Comparison of ENCODE assay signal across 11 cellular contexts in the genomic region with DNA sequence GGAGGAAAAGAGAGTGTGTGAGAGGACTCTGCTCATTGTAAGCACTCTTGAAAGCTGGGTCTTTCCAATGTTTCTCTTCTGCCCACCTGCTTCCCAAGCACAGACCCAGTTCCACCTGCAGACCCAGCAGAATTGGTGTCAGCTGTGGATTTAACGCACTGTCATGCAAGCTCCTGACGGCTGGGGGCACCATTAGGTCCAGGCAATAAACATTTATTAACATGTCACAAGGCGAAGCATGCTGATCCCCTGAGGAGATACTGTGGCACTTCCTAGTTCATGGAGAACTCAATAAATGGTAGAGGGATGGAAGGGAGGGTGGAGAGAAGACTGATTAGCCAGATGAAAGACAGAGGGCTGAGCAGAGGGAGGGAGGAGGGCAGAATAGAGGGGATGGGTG.
DNase-seq lines count a peak whose midpoint lies in the region; ATAC-seq and TF ChIP-seq lines count a peak whose summit lies in the region.
"Had no signal": no experiment of that assay in that cellular context is flagged by ENCODE, and none has a peak within 500 bp of the region (broad histone marks: within the 10 kb centered on the region; RNA-seq: fewer than 3 reads in every experiment).

No MANE protein-coding gene starts in this region.

- no peaks in the 10 kb centered on the region for H3K36me3 ChIP-seq in tibial artery

- no peak overlapping the region for H3K27ac ChIP-seq in tibial artery

- no peak overlapping the region for H3K4me3 ChIP-seq in tibial artery

- peaks cover 9% of the 10 kb centered on the region for H3K27me3 Mint-ChIP-seq in activated CD4-positive, alpha-beta T cell treated with anti-CD3 and anti-CD28 coated beads, Interleukin-2, amount 10 ng/mL, durations not matched to agents 7 days and 5 days

- H3K27ac Mint-ChIP-seq in activated CD4-positive, alpha-beta T cell treated with anti-CD3 and anti-CD28 coated beads, Interleukin-2, amount 10 ng/mL, durations not matched to agents 7 days and 5 days, result no peak overlapping the region
- H3K27ac Mint-ChIP-seq: immature natural killer cell had no signal

- no peak for TF ChIP-seq CTCF in tibial artery (IDR thresholded peaks at IDR 0.05)

- DNase-seq in COLO829 (ENCODE audit: low spot score) (peak; percentile 12), HEK293T (ENCODE audit: extremely low spot score) (peak; percentile 47), iris pigment epithelial cell (ENCODE audit: low read depth) (peak; percentile 33), tibial artery (no peak), NK-92 (lab: John Stamatoyannopoulos, UW; ENCODE audit: unreplicated experiment) (no peak), HK-2 (ENCODE audit: unreplicated experiment) (no peak)
- DNase-seq in activated CD4-positive, alpha-beta T cell treated with anti-CD3 and anti-CD28 coated beads, Interleukin-2, amount 10 ng/mL, durations not matched to agents 7 days and 5 days, result peak; percentile 27
- DNase-seq: activated naive CD8-positive, alpha-beta T cell treated with anti-CD3 and anti-CD28 coated beads, Interleukin-2, amount 10 ng/mL, durations not matched to agents 7 days and 5 days; immature natural killer cell; RPMI8226 had no signal

- intact Hi-C loops in tibial artery (cut with DNase I; ENCODE audit: low total_unique reads), result no loop called here

- no peaks in the 10 kb centered on the region for H3K9me3 Mint-ChIP-seq in activated CD4-positive, alpha-beta T cell treated with anti-CD3 and anti-CD28 coated beads, Interleukin-2, amount 10 ng/mL, durations not matched to agents 7 days and 5 days

- no peak overlapping the region for H3K4me3 Mint-ChIP-seq in activated CD4-positive, alpha-beta T cell treated with anti-CD3 and anti-CD28 coated beads, Interleukin-2, amount 10 ng/mL, durations not matched to agents 7 days and 5 days
- H3K4me3 Mint-ChIP-seq: activated naive CD8-positive, alpha-beta T cell treated with anti-CD3 and anti-CD28 coated beads, Interleukin-2, amount 10 ng/mL, durations not matched to agents 7 days and 5 days; immature natural killer cell had no signal

- ATAC-seq in HG03196 (IDR thresholded peaks at IDR 0.05; ENCODE audit: unreplicated experiment), result no peak

- H3K4me1 Mint-ChIP-seq in activated CD4-positive, alpha-beta T cell treated with anti-CD3 and anti-CD28 coated beads, Interleukin-2, amount 10 ng/mL, durations not matched to agents 7 days and 5 days, result peaks cover 18% of the 10 kb centered on the region
- H3K4me1 Mint-ChIP-seq: immature natural killer cell had no signal

- H3K27me3 ChIP-seq in tibial artery, result peaks cover 0 to 6% of the 10 kb centered on the region in 2 donors

- no peaks in the 10 kb centered on the region for H3K9me3 ChIP-seq in tibial artery

- peaks cover 0 to 13% (median 6%) of the 10 kb centered on the region in 4 donors for H3K4me1 ChIP-seq in tibial artery

- CTCF ChIA-PET in HEK293T (lab: Yijun Ruan, JAX), result interaction anchor here (0.6 to 0.8 kb wide), 3 partner anchors 9 to 237 kb away, joined by 3 read pairs; no protein-coding TSS in a partner anchor
- CTCF ChIA-PET in activated CD4-positive, alpha-beta T cell treated with anti-CD3 and anti-CD28 coated beads, Interleukin-2, amount 10 ng/mL, durations not matched to agents 7 days and 5 days (lab: Charles Lee), result no interaction called here

- no peaks in the 10 kb centered on the region for H3K36me3 Mint-ChIP-seq in activated CD4-positive, alpha-beta T cell treated with anti-CD3 and anti-CD28 coated beads, Interleukin-2, amount 10 ng/mL, durations not matched to agents 7 days and 5 days (ENCODE audit: low read depth)
- H3K36me3 Mint-ChIP-seq: activated naive CD8-positive, alpha-beta T cell treated with anti-CD3 and anti-CD28 coated beads, Interleukin-2, amount 10 ng/mL, durations not matched to agents 7 days and 5 days had no signal

- POLR2A ChIA-PET in HEK293T (lab: Yijun Ruan, JAX), result no interaction called here
- POLR2A ChIA-PET in activated CD4-positive, alpha-beta T cell treated with anti-CD3 and anti-CD28 coated beads, Interleukin-2, amount 10 ng/mL, durations not matched to agents 7 days and 5 days (lab: Charles Lee), result no interaction called here

TF ChIP-seq in HEK293T, 16 proteins besides CTCF, POLR2A, EP300 and RAD21:
- TF ChIP-seq NFRKB (IDR thresholded peaks at IDR 0.05), result no peak
- TF ChIP-seq, protein P1, sequence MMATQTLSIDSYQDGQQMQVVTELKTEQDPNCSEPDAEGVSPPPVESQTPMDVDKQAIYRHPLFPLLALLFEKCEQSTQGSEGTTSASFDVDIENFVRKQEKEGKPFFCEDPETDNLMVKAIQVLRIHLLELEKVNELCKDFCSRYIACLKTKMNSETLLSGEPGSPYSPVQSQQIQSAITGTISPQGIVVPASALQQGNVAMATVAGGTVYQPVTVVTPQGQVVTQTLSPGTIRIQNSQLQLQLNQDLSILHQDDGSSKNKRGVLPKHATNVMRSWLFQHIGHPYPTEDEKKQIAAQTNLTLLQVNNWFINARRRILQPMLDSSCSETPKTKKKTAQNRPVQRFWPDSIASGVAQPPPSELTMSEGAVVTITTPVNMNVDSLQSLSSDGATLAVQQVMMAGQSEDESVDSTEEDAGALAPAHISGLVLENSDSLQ (IDR thresholded peaks at IDR 0.05), result peak; percentile 54; the same call in 1 of the 2 replicates

Comparison
In these comparisons a context has a peak if more than half of its experiments do, and no peak if none do; other contexts are left out.
1. DNase-seq: peak in COLO829 (single experiment), HEK293T (single experiment), activated CD4-positive, alpha-beta T cell treated with anti-CD3 and anti-CD28 coated beads, Interleukin-2, amount 10 ng/mL, durations not matched to agents 7 days and 5 days (single experiment) and iris pigment epithelial cell (single experiment); none in tibial artery (0 of 2), NK-92 (single experiment) and HK-2 (single experiment).